Comparison of ENCODE assay signal across 19 cellular contexts in the genomic region with DNA sequence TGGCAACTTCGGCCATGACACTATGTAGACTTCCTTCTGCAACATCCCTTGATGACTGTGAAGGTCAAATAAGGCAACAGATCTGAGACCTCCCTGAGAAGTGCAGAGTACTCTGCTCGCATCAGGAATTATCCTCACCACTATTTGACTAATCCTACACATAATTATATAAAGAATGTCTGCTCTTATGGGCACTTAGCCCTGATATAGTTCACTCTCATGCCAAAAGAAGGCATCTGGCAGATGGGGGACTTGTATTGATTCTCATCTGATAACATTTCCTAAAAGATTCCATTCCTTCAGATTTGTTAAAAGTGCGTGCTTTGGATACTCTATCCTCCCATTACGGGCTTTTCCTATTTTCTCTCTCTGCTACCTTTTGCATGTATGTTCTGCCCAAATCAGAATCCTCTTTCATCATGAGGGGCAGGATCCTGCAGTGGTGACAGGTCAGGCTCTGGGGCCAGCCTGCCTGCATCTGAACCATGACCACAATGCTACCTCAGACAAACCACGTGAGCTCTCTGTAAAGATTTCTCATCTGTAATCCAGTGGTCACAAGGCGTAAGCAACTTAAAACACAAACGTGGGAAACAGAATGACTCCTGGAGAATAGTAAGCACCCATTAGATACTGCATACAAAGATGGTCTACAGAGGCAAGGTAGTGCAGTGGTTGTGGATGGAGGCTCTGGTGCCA.
DNase-seq lines count a peak whose midpoint lies in the region; ATAC-seq and TF ChIP-seq lines count a peak whose summit lies in the region.
"Had no signal": no experiment of that assay in that cellular context is flagged by ENCODE, and none has a peak within 500 bp of the region (broad histone marks: within the 10 kb centered on the region; RNA-seq: fewer than 3 reads in every experiment).

No MANE protein-coding gene starts in this region.

- no peaks in the 10 kb centered on the region for H4K20me1 ChIP-seq in Loucy (ENCODE audit: insufficient read depth, low read length, poor library complexity, severe bottlenecking)

- CTCF ChIA-PET in activated CD4-positive, alpha-beta memory T cell treated with anti-CD3 and anti-CD28 coated beads for 36 hours (lab: Charles Lee), result interaction anchor here (0.7 to 1.1 kb wide), 2 partner anchors 87 to 88 kb away, joined by 3 read pairs; no protein-coding TSS in a partner anchor

- H3K4me3 Mint-ChIP-seq in activated CD4-positive, alpha-beta memory T cell treated with anti-CD3 and anti-CD28 coated beads for 36 hours, result no peak overlapping the region

- no peak for TF ChIP-seq CTCF in Loucy (conservative IDR thresholded peaks at IDR 0.05; ENCODE audit: low read length)

- no peaks in the 10 kb centered on the region for H3K9me2 ChIP-seq in Loucy (replicated peaks; ENCODE audit: low read depth, low read length)

- no peak overlapping the region for H3K27ac Mint-ChIP-seq in activated CD4-positive, alpha-beta memory T cell treated with anti-CD3 and anti-CD28 coated beads for 36 hours

- H3K36me3 Mint-ChIP-seq in activated CD4-positive, alpha-beta memory T cell treated with anti-CD3 and anti-CD28 coated beads for 36 hours, result peaks cover 35% of the 10 kb centered on the region

- H3K9ac ChIP-seq in Loucy (ENCODE audit: low read depth, low read length, poor library complexity, severe bottlenecking), result no peak overlapping the region
- H3K9ac ChIP-seq: GM23248 had no signal

- H2AFZ ChIP-seq in Loucy (ENCODE audit: low read length), result no peak overlapping the region
- H2AFZ ChIP-seq: GM23248 had no signal

- peaks cover 4% of the 10 kb centered on the region for H3K9me3 Mint-ChIP-seq in activated CD4-positive, alpha-beta memory T cell treated with anti-CD3 and anti-CD28 coated beads for 36 hours

- H3K9me3 ChIP-seq in Loucy (ENCODE audit: insufficient read depth, low read depth, low read length), result no peaks in the 10 kb centered on the region
- H3K9me3 ChIP-seq: esophagus squamous epithelium, heart left ventricle, upper lobe of right lung had no signal

- intact Hi-C loops in activated CD4-positive, alpha-beta memory T cell treated with anti-CD3 and anti-CD28 coated beads for 36 hours (cut with micrococcal nuclease), result loop anchor here (1.0 to 5.0 kb wide), 6 partner anchors 9 to 731 kb away; no protein-coding TSS in a partner anchor

- H3K4me1 ChIP-seq in Loucy (ENCODE audit: insufficient read depth, low read length, poor library complexity, severe bottlenecking), result peaks cover 39% of the 10 kb centered on the region
- H3K4me1 ChIP-seq: esophagus squamous epithelium, upper lobe of right lung had no signal

- POLR2A ChIA-PET in activated CD4-positive, alpha-beta memory T cell treated with anti-CD3 and anti-CD28 coated beads for 36 hours (lab: Charles Lee), result interaction anchor here (0.8 to 1.1 kb wide), 2 partner anchors 50 to 256 kb away, joined by 3 read pairs; no protein-coding TSS in a partner anchor

- DNase-seq in DMS 273 (lab: John Stamatoyannopoulos, UW; ENCODE audit: unreplicated experiment) (peak; percentile 21), DMS 273 treated with DMSO at 0.1 percent for 48 hours (lab: John Stamatoyannopoulos, UW) (no peak), kidney tubule cell (ENCODE audit: low spot score) (peak; percentile 13), NCI-H2171 treated with DMSO at 0.1 percent for 48 hours (lab: John Stamatoyannopoulos, UW) (no peak), NCI-H1694 (lab: John Stamatoyannopoulos, UW) (no peak)
- peak; percentile 60 for DNase-seq in activated CD4-positive, alpha-beta memory T cell treated with anti-CD3 and anti-CD28 coated beads for 36 hours
- DNase-seq: amniotic stem cell, DMS53, esophagus squamous epithelium, GM23248, heart left ventricle, naive B cell, NCI-H1092, NCI-H69, posterior cingulate gyrus, upper lobe of right lung had no signal

- peak overlapping the region; percentile 54 for H3K4me2 ChIP-seq in Loucy (ENCODE audit: low read depth, low read length, poor library complexity, severe bottlenecking)

- H3K36me3 ChIP-seq in Loucy (ENCODE audit: insufficient read depth, low read length), result no peaks in the 10 kb centered on the region
- H3K36me3 ChIP-seq: esophagus squamous epithelium, heart left ventricle, upper lobe of right lung had no signal

- H3K79me2 ChIP-seq in Loucy (ENCODE audit: insufficient read depth, low read length), result peaks cover 27% of the 10 kb centered on the region; the same call in 1 of the 2 replicates

- H3K4me1 Mint-ChIP-seq in activated CD4-positive, alpha-beta memory T cell treated with anti-CD3 and anti-CD28 coated beads for 36 hours (ENCODE audit: low read depth), result peaks cover 72% of the 10 kb centered on the region

- 0 out of 2 replicates have a peak, but pooled peaks cover under 1% of the 10 kb centered on the region for H3F3A ChIP-seq in Loucy (ENCODE audit: low read depth)

- ATAC-seq in GM18519 (IDR thresholded peaks at IDR 0.05; ENCODE audit: low FRiP score, unreplicated experiment), result no peak
- ATAC-seq: heart left ventricle, upper lobe of right lung had no signal

- H3K27me3 Mint-ChIP-seq in activated CD4-positive, alpha-beta memory T cell treated with anti-CD3 and anti-CD28 coated beads for 36 hours, result no peaks in the 10 kb centered on the region
- H3K27me3 Mint-ChIP-seq: naive B cell had no signal

- peak overlapping the region; percentile 15 for H3K4me3 ChIP-seq in Loucy (ENCODE audit: low read length, poor library complexity, severe bottlenecking)
- H3K4me3 ChIP-seq: esophagus squamous epithelium, GM23248, heart left ventricle, SK-N-MC, upper lobe of right lung had no signal

- no peaks in the 10 kb centered on the region for H3K27me3 ChIP-seq in Loucy (ENCODE audit: insufficient read depth, low read length, poor library complexity, severe bottlenecking)
- H3K27me3 ChIP-seq: esophagus squamous epithelium, heart left ventricle, upper lobe of right lung had no signal

Comparison
In these comparisons a context has a peak if more than half of its experiments do, and no peak if none do; other contexts are left out.
1. DNase-seq: peak in DMS 273 (single experiment), activated CD4-positive, alpha-beta memory T cell treated with anti-CD3 and anti-CD28 coated beads for 36 hours (single experiment) and kidney tubule cell (single experiment); none in DMS 273 treated with DMSO at 0.1 percent for 48 hours (single experiment), NCI-H2171 treated with DMSO at 0.1 percent for 48 hours (single experiment) and NCI-H1694 (single experiment).